In the genomic region with DNA sequence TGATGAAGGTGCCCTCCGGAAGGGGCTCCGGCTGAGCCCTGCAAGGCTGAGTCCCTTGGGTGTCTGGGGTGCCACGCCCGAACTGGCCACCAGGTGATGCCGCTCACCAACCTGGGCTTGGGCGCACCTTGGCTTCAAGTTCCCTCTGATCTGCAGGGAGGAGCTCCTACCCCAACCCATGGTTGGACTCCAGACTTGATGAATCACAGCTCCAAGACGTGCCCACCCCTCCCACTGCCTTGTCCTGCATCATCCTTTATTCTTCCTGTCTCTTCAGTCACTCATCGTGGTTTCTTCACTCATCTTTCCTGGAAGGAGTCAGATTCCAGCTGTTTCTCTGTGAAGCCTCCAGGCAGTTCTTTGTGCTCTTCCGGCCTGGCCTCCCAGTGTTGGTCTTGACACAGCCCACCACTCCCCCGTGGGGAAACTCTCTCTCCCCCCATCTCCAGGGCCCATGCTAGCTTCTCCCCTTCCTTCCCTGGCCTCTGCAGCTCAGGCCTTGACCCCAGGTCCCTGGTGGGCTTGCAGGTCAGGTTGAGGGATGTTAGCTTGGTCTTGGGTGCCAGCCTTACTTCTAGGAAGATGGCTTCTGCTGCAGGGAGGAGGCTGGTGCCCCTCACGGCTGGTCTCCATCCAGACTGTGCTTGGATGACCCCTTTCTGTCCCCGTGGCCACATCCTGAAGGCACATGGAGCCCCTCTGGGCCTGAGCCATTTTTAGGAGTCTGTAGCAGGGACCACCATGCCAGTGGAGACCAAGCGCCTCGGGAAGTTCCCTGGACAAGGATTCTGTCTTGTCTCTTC, we compare ENCODE assay signal across 1 cellular context.
TF ChIP-seq lines count a peak whose summit lies in the region.

No MANE protein-coding gene starts in this region.

TF ChIP-seq in HepG2, 621 proteins besides CTCF, POLR2A, EP300 and RAD21 (continued from another document and continues in another):
- TF ChIP-seq ZNF280B (CRISPR knock-in tag; IDR thresholded peaks at IDR 0.05; ENCODE audit: borderline replicate concordance) (0 out of 2 replicates have a peak, but pooled peaks have one; percentile 25), NPAS2 (CRISPR knock-in tag; IDR thresholded peaks at IDR 0.05; ENCODE audit: borderline replicate concordance) (no peak), TARDBP (CRISPR knock-in tag; IDR thresholded peaks at IDR 0.05) (no peak), MED13 (CRISPR knock-in tag; IDR thresholded peaks at IDR 0.05) (no peak), XRCC5 (optimal IDR thresholded peaks at IDR 0.05; ENCODE audit: low read length) (peak; percentile 86), MYC (CRISPR knock-in tag; IDR thresholded peaks at IDR 0.05; ENCODE audit: borderline replicate concordance) (0 out of 2 replicates have a peak, but pooled peaks have one; percentile 22), MZF1 (CRISPR knock-in tag; IDR thresholded peaks at IDR 0.05; ENCODE audit: borderline replicate concordance) (no peak), ZNF234 (CRISPR knock-in tag; conservative IDR thresholded peaks at IDR 0.05) (no peak), ZFP36L1 (CRISPR knock-in tag; IDR thresholded peaks at IDR 0.05) (no peak), RERE (CRISPR knock-in tag; IDR thresholded peaks at IDR 0.05; ENCODE audit: low read depth) (no peak), ZNF160 (CRISPR knock-in tag; IDR thresholded peaks at IDR 0.05) (no peak), TOE1 (CRISPR knock-in tag; IDR thresholded peaks at IDR 0.05) (no peak), CBX2 (IDR thresholded peaks at IDR 0.05; ENCODE audit: low read depth, low read length) (no peak), CBX2 (CRISPR knock-in tag; IDR thresholded peaks at IDR 0.05; ENCODE audit: low read depth) (no peak), RNF219 (CRISPR knock-in tag; IDR thresholded peaks at IDR 0.05) (no peak), FOXO1 (CRISPR knock-in tag; IDR thresholded peaks at IDR 0.05) (no peak), ZNF180 (CRISPR knock-in tag; IDR thresholded peaks at IDR 0.05; ENCODE audit: borderline replicate concordance, low read depth) (no peak), NFE2 (CRISPR knock-in tag; IDR thresholded peaks at IDR 0.05) (no peak)
- TF ChIP-seq, protein P1, sequence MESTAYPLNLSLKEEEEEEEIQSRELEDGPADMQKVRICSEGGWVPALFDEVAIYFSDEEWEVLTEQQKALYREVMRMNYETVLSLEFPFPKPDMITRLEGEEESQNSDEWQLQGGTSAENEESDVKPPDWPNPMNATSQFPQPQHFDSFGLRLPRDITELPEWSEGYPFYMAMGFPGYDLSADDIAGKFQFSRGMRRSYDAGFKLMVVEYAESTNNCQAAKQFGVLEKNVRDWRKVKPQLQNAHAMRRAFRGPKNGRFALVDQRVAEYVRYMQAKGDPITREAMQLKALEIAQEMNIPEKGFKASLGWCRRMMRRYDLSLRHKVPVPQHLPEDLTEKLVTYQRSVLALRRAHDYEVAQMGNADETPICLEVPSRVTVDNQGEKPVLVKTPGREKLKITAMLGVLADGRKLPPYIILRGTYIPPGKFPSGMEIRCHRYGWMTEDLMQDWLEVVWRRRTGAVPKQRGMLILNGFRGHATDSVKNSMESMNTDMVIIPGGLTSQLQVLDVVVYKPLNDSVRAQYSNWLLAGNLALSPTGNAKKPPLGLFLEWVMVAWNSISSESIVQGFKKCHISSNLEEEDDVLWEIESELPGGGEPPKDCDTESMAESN (CRISPR knock-in tag; conservative IDR thresholded peaks at IDR 0.05) = no peak
- TF ChIP-seq, protein P2, sequence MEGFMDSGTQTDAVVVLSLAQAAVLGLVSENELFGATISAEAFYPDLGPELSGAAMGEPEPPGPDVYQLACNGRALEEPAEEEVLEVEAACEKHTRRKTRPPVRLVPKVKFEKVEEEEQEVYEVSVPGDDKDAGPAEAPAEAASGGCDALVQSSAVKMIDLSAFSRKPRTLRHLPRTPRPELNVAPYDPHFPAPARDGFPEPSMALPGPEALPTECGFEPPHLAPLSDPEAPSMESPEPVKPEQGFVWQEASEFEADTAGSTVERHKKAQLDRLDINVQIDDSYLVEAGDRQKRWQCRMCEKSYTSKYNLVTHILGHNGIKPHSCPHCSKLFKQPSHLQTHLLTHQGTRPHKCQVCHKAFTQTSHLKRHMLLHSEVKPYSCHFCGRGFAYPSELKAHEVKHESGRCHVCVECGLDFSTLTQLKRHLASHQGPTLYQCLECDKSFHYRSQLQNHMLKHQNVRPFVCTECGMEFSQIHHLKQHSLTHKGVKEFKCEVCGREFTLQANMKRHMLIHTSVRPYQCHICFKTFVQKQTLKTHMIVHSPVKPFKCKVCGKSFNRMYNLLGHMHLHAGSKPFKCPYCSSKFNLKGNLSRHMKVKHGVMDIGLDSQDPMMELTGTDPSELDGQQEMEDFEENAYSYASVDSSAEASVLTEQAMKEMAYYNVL (CRISPR knock-in tag; IDR thresholded peaks at IDR 0.05; ENCODE audit: borderline replicate concordance) = no peak
- TF ChIP-seq, protein P3, sequence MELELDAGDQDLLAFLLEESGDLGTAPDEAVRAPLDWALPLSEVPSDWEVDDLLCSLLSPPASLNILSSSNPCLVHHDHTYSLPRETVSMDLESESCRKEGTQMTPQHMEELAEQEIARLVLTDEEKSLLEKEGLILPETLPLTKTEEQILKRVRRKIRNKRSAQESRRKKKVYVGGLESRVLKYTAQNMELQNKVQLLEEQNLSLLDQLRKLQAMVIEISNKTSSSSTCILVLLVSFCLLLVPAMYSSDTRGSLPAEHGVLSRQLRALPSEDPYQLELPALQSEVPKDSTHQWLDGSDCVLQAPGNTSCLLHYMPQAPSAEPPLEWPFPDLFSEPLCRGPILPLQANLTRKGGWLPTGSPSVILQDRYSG (CRISPR knock-in tag; IDR thresholded peaks at IDR 0.05) = no peak
- TF ChIP-seq, protein P4, sequence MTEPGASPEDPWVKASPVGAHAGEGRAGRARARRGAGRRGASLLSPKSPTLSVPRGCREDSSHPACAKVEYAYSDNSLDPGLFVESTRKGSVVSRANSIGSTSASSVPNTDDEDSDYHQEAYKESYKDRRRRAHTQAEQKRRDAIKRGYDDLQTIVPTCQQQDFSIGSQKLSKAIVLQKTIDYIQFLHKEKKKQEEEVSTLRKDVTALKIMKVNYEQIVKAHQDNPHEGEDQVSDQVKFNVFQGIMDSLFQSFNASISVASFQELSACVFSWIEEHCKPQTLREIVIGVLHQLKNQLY (CRISPR knock-in tag; IDR thresholded peaks at IDR 0.05) = no peak
- TF ChIP-seq, protein P5, sequence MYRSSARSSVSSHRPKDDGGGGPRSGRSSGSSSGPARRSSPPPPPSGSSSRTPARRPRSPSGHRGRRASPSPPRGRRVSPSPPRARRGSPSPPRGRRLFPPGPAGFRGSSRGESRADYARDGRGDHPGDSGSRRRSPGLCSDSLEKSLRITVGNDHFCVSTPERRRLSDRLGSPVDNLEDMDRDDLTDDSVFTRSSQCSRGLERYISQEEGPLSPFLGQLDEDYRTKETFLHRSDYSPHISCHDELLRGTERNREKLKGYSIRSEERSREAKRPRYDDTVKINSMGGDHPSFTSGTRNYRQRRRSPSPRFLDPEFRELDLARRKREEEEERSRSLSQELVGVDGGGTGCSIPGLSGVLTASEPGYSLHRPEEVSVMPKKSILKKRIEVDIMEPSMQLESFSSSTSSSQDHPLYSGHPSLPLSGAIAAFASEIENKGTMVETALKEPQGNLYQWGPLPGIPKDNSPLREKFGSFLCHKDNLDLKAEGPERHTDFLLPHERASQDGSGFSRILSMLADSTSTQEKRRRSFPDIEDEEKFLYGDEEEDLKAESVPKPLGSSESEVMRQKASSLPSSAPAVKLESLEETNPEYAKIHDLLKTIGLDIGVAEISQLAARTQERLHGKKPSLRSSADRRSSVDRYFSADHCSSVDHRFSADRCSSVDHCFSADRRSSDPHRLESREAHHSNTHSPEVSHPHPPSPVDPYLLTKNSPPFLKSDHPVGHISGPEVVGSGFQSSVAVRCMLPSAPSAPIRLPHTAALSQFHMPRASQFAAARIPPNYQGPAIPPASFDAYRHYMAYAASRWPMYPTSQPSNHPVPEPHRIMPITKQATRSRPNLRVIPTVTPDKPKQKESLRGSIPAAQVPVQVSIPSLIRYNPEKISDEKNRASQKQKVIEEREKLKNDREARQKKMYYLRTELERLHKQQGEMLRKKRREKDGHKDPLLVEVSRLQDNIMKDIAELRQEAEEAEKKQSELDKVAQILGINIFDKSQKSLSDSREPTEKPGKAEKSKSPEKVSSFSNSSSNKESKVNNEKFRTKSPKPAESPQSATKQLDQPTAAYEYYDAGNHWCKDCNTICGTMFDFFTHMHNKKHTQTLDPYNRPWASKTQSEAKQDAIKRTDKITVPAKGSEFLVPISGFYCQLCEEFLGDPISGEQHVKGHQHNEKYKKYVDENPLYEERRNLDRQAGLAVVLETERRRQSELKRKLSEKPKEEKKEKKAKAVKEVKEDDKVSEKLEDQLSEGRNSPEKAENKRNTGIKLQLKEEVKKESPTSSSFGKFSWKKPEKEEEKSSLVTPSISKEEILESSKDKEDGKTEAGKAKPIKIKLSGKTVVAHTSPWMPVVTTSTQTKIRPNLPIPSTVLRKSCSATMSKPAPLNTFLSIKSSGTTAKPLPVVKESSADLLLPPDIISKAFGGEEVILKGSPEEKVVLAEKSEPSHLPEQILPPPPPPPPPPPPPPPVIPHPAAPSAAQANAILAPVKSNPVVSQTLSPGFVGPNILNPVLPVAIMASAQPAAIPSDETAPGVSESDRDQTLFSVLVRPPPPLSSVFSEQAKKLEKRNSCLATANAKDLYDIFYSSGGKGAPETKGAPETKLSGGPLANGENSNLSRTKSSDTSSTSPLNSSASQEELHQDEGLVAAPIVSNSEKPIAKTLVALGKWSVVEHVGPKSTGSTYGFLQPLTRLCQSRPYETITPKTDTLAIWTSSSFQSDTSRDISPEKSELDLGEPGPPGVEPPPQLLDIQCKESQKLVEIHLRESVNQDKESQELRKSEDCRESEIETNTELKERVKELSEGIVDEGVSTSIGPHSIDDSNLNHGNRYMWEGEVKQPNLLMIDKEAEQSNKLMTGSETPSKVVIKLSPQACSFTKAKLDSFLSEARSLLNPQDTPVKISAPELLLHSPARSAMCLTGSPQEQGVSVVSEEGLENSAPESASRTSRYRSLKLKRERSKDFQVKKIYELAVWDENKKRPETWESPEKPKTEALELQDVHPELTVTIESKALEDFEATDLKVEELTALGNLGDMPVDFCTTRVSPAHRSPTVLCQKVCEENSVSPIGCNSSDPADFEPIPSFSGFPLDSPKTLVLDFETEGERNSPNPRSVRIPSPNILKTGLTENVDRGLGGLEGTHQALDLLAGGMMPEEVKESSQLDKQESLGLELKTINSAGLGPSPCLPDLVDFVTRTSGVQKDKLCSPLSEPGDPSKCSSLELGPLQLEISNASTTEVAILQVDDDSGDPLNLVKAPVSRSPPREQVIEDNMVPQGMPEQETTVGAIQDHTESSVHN (CRISPR knock-in tag; IDR thresholded peaks at IDR 0.05) = no peak
